In the genomic region with DNA sequence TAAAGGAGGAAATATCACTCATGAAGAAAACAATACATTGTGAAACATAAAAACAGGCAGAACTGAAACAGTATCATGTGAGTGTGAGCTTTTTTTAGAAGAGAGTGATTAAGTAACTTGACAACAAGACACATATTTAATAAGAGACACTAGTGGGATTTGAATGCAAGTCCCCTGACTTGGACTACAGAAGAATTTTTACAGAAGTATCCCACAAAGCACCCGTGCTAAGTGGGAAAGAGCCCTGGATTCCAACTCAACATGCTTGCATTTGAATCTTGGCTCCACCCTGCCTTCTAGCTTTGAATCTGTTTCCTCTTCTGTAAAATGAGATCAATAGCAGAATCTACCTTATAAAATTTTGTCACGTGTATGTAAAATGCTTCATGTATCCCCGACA, we compare ENCODE assay signal across 1 cellular context.
TF ChIP-seq lines count a peak whose summit lies in the region.

No MANE protein-coding gene starts in this region.

TF ChIP-seq in GM12878, 131 proteins besides CTCF, POLR2A, EP300 and RAD21 (continued from another document):
- TF ChIP-seq, protein P1, sequence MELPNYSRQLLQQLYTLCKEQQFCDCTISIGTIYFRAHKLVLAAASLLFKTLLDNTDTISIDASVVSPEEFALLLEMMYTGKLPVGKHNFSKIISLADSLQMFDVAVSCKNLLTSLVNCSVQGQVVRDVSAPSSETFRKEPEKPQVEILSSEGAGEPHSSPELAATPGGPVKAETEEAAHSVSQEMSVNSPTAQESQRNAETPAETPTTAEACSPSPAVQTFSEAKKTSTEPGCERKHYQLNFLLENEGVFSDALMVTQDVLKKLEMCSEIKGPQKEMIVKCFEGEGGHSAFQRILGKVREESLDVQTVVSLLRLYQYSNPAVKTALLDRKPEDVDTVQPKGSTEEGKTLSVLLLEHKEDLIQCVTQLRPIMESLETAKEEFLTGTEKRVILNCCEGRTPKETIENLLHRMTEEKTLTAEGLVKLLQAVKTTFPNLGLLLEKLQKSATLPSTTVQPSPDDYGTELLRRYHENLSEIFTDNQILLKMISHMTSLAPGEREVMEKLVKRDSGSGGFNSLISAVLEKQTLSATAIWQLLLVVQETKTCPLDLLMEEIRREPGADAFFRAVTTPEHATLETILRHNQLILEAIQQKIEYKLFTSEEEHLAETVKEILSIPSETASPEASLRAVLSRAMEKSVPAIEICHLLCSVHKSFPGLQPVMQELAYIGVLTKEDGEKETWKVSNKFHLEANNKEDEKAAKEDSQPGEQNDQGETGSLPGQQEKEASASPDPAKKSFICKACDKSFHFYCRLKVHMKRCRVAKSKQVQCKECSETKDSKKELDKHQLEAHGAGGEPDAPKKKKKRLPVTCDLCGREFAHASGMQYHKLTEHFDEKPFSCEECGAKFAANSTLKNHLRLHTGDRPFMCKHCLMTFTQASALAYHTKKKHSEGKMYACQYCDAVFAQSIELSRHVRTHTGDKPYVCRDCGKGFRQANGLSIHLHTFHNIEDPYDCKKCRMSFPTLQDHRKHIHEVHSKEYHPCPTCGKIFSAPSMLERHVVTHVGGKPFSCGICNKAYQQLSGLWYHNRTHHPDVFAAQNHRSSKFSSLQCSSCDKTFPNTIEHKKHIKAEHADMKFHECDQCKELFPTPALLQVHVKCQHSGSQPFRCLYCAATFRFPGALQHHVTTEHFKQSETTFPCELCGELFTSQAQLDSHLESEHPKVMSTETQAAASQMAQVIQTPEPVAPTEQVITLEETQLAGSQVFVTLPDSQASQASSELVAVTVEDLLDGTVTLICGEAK (IDR thresholded peaks at IDR 0.05; ENCODE audit: borderline replicate concordance): no peak
- TF ChIP-seq RAD51 (IDR thresholded peaks at IDR 0.05): peak; percentile 46; the same call in 1 of the 2 replicates
